Comparison of ENCODE assay signal across 9 cellular contexts in the genomic region with DNA sequence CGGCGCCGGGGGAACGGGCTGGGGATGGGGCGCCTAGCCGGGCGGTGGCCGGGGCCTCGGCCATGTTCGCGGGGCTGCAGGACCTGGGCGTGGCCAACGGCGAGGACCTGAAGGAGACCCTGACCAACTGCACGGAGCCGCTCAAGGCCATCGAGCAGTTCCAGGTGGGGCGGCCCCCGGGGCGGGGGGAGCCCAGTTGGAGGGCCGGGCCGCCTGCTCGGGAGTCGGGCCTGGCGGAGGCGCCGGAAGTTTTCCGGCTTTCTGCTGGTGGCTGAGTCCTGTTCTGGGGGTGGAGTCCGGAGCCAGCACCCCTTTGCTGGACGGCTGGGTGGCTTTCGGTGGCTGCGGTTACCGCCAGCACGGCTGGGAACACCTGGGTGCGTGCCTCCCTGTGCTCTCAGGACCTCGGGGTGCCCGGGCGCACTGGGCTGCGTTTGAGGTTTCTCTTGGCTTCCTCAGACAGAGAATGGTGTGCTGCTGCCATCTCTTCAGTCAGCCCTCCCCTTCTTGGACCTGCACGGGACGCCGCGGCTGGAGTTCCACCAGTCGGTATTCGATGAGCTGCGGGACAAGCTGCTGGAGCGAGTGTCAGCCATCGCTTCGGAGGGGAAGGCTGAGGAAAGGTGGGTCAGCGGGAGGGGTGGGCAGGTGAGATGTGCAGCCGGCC. TPM values are rescaled to one million over a fixed set of nuclear protein-coding genes. Genes with fewer than 3 reads are reported as not detected.
DNase-seq lines count a peak whose midpoint lies in the region; ATAC-seq and TF ChIP-seq lines count a peak whose summit lies in the region.
"Had no signal": no experiment of that assay in that cellular context is flagged by ENCODE, and none has a peak within 500 bp of the region (broad histone marks: within the 10 kb centered on the region; RNA-seq: fewer than 3 reads in every experiment).

No MANE protein-coding gene starts in this region.

- H3K9me3 ChIP-seq in SU-DHL-6 (ENCODE audit: insufficient read depth, low read length) (no peaks in the 10 kb centered on the region), neuron (ENCODE audit: low read length) (no peaks in the 10 kb centered on the region)

- no peak for TF ChIP-seq CTCF in SU-DHL-6 (IDR thresholded peaks at IDR 0.05; ENCODE audit: insufficient read depth, low read length, poor library complexity, severe bottlenecking)
- no peak for TF ChIP-seq CTCF in fibroblast of mammary gland (conservative IDR thresholded peaks at IDR 0.05; ENCODE audit: control insufficient read depth, insufficient read depth, low read depth, low read length)

- H3K79me2 ChIP-seq in SU-DHL-6 (ENCODE audit: insufficient read depth, low read length): peaks cover 15% of the 10 kb centered on the region

- peaks cover 39% of the 10 kb centered on the region for H3K4me1 ChIP-seq in neuron (ENCODE audit: insufficient read depth, low read length)

- no peaks in the 10 kb centered on the region for H3K9me2 ChIP-seq in SU-DHL-6 (replicated peaks; ENCODE audit: insufficient read depth, low read length)

- H3K36me3 ChIP-seq in SU-DHL-6 (ENCODE audit: low read length) (no peaks in the 10 kb centered on the region), neuron (ENCODE audit: insufficient read depth, low read length) (peaks cover 20% of the 10 kb centered on the region)

- peak overlapping the region; percentile 69 for H3K27ac ChIP-seq in SU-DHL-6 (ENCODE audit: low read depth, low read length)

- peak overlapping the region; percentile 100 for H3K9ac ChIP-seq in SU-DHL-6 (ENCODE audit: low read length)

- H2AFZ ChIP-seq in SU-DHL-6 (ENCODE audit: low read depth, low read length, severe bottlenecking) (peak overlapping the region; percentile 84), neuron (ENCODE audit: low read depth, low read length) (peak overlapping the region; percentile 44)

- peak overlapping the region; percentile 96 for H3K4me2 ChIP-seq in SU-DHL-6 (ENCODE audit: low read depth, low read length, poor library complexity, severe bottlenecking)

- H3K4me3 ChIP-seq in SU-DHL-6 (ENCODE audit: insufficient read depth, low read length, poor library complexity, severe bottlenecking) (peak overlapping the region; percentile 99), fibroblast of mammary gland (ENCODE audit: control insufficient read depth, low read depth, low read length) (peak overlapping the region; percentile 87), neuron (ENCODE audit: low read length) (peak overlapping the region; percentile 93)

- peak; percentile 77 for DNase-seq in NCI-H748 (lab: John Stamatoyannopoulos, UW; ENCODE audit: unreplicated experiment)
- DNase-seq in NCI-H748 treated with DMSO at 0.1 percent for 48 hours (lab: John Stamatoyannopoulos, UW): no peak
- DNase-seq in fibroblast of mammary gland (ENCODE audit: low read depth): peak; percentile 16
- DNase-seq in H4 (ENCODE audit: low spot score): no peak

- H3K27me3 ChIP-seq in SU-DHL-6 (ENCODE audit: low read length) (no peaks in the 10 kb centered on the region), neuron (ENCODE audit: insufficient read depth, low read length) (no peaks in the 10 kb centered on the region)

- ATAC-seq in HG03045 (IDR thresholded peaks at IDR 0.05; ENCODE audit: unreplicated experiment) (peak; percentile 23), GM21447 (IDR thresholded peaks at IDR 0.05; ENCODE audit: unreplicated experiment) (no peak)

- no peaks in the 10 kb centered on the region for H3F3A ChIP-seq in SU-DHL-6 (ENCODE audit: insufficient read depth)

- no peaks in the 10 kb centered on the region for H4K20me1 ChIP-seq in SU-DHL-6 (ENCODE audit: low read depth, low read length)

RNA-seq across cellular contexts. Expression of gene NELFB, which starts 0.5 kb away (rescaled TPM):
- total RNA-seq in H4 (2014; rRNA removed; shearing (Covaris generic)): 29.5 and 33.0 TPM in 2 replicates

RNA-seq across cellular contexts. Expression of gene STPG3, which starts 4.5 kb away (rescaled TPM):
- total RNA-seq in H4 (2014; rRNA removed; shearing (Covaris generic)): not detected in 2 replicates
- total RNA-seq: dermis microvascular lymphatic vessel endothelial cell had no signal

RNA-seq across cellular contexts. Expression of gene TUBB4B, which starts 14.5 kb away (rescaled TPM):
- total RNA-seq in H4 (2014; rRNA removed; shearing (Covaris generic)): 164 and 180 TPM in 2 replicates

RNA-seq across cellular contexts. Expression of gene TOR4A, which starts 21.9 kb away (rescaled TPM):
- 0.37 and 1.3 TPM in 2 replicates for total RNA-seq in H4 (2014; rRNA removed; shearing (Covaris generic))

RNA-seq across cellular contexts. Expression of gene SLC34A3, which starts 24.9 kb away (rescaled TPM):
- total RNA-seq in H4 (2014; rRNA removed; shearing (Covaris generic)): not detected in 2 replicates
- total RNA-seq: dermis microvascular lymphatic vessel endothelial cell had no signal

Comparison
In these comparisons a context has a peak if more than half of its experiments do, and no peak if none do; other contexts are left out.
1. DNase-seq: peak in NCI-H748 (single experiment) and fibroblast of mammary gland (single experiment); none in NCI-H748 treated with DMSO at 0.1 percent for 48 hours (single experiment) and H4 (single experiment).
2. Peak in every context shown above with its lines, with median percentiles within 50 percentile points of each other: H3K4me3 ChIP-seq.